ENCODE assay signal across 1 cellular context in genomic region chr19:12956446-12957388, GRCh38.
TF ChIP-seq lines count a peak whose summit lies in the region.

Gene GADD45GIP1 (minus strand): TSS chr19:12957223. CDS start chr19:12957212, 11 bp downstream.

TF ChIP-seq in HCT116, 20 proteins besides CTCF, POLR2A, EP300 and RAD21 (continued from another document):
- no peak for TF ChIP-seq ATF3 (IDR thresholded peaks at IDR 0.05)
- peak; percentile 83 for TF ChIP-seq MAX (IDR thresholded peaks at IDR 0.05)
- peak; percentile 39 for TF ChIP-seq ZBTB33 (IDR thresholded peaks at IDR 0.05; ENCODE audit: extremely low read depth, insufficient replicate concordance, low read length)
- TF ChIP-seq EZH2 (IDR thresholded peaks at IDR 0.05), result no peak
- TF ChIP-seq ZFX (IDR thresholded peaks at IDR 0.05), result peak; percentile 96
- peak; percentile 78; the same call in 1 of the 2 replicates for TF ChIP-seq CBX3 (IDR thresholded peaks at IDR 0.05; ENCODE audit: low read depth)
- TF ChIP-seq YY1 (IDR thresholded peaks at IDR 0.05; ENCODE audit: extremely low read depth, insufficient replicate concordance, low read depth, low read length), result peak; percentile 96
- TF ChIP-seq SP1 (IDR thresholded peaks at IDR 0.05; ENCODE audit: low read depth), result 0 out of 2 replicates have a peak, but pooled peaks have one; percentile 25
- TF ChIP-seq SIN3A (IDR thresholded peaks at IDR 0.05; ENCODE audit: low read depth), result peak; percentile 72
- peak; percentile 55 for TF ChIP-seq EGR1 (IDR thresholded peaks at IDR 0.05; ENCODE audit: low read depth)
